16 cellular contexts compared by ENCODE assay signal in the genomic region with DNA sequence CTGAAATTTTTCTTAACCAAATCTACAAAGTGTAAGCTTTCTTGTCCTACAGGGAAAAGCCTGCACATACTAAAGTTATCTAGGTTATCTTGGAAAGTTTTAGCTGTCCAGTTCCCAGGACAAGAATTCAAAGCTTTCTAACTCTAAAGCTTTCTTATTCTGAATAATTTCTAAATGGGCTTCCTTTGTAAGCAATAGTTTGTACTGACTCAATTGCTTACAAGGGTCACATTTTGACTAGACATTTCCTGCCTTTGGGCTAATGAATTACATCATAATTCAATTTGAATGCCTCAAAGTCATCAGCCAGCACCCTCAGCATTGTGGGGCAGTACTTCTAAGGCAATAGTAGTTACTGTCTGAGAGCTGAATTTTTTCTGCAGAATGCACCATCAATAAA.
DNase-seq lines count a peak whose midpoint lies in the region; ATAC-seq and TF ChIP-seq lines count a peak whose summit lies in the region.
"Had no signal": no experiment of that assay in that cellular context is flagged by ENCODE, and none has a peak within 500 bp of the region (broad histone marks: within the 10 kb centered on the region; RNA-seq: fewer than 3 reads in every experiment).

No MANE protein-coding gene starts in this region.

- H3K9me3 ChIP-seq in tibial artery = no peaks in the 10 kb centered on the region
- H3K9me3 ChIP-seq: suprapubic skin had no signal

- H2AK5ac ChIP-seq in mesendoderm (ENCODE audit: low read length) = no peak overlapping the region

- H3K4ac ChIP-seq in mesendoderm (ENCODE audit: low read depth, low read length) = no peak overlapping the region

- peaks cover 0 to 63% (median 28%) of the 10 kb centered on the region in 4 donors for H3K4me1 ChIP-seq in tibial artery
- no peaks in the 10 kb centered on the region for H3K4me1 ChIP-seq in mesendoderm (ENCODE audit: control insufficient read depth, low read depth, low read length)

- peaks cover 6% of the 10 kb centered on the region for H3K36me3 Mint-ChIP-seq in mesothelial cell of epicardium
- H3K36me3 Mint-ChIP-seq: brain had no signal

- intact Hi-C loops in tibial artery (cut with DNase I; ENCODE audit: low total_unique reads) = no loop called here
- intact Hi-C loops in left colon (cut with DNase I, micrococcal nuclease) = no loop called here

- no peak overlapping the region for H2BK15ac ChIP-seq in mesendoderm (replicated peaks; ENCODE audit: low read depth)

- H3K4me3 Mint-ChIP-seq in mesothelial cell of epicardium = no peak overlapping the region
- H3K4me3 Mint-ChIP-seq: B cell; brain; naive B cell; T-helper 1 cell treated with Interleukin-12 subunit alpha and Interleukin-12 subunit beta and Interleukin-4 antibody, amounts not matched to agents 30 μg/mL and 1 μg/mL, for 36 hours had no signal

- H3K56ac ChIP-seq in mesendoderm (ENCODE audit: low read length) = no peak overlapping the region

- ATAC-seq in left colon = no peak
- ATAC-seq: left lung had no signal

- peaks cover 25% of the 10 kb centered on the region for H3K4me1 Mint-ChIP-seq in mesothelial cell of epicardium
- H3K4me1 Mint-ChIP-seq: B cell, brain, naive B cell had no signal

- peak; percentile 27 for DNase-seq in stimulated activated CD4-positive, alpha-beta T cell treated with anti-CD3 and anti-CD28 coated beads, Interleukin-15, amount 100 ng/mL, for 24 hours
- DNase-seq in stimulated activated CD4-positive, alpha-beta T cell treated with anti-CD3 and anti-CD28 coated beads, Interleukin-2, amount 100 ng/mL, for 48 hours = no peak
- peak; percentile 22 for DNase-seq in RPMI7951 (ENCODE audit: low read depth)
- DNase-seq in foreskin melanocyte = peak; percentile 83
- no peak for DNase-seq in tibial artery
- no peak for DNase-seq in mesendoderm
- no peak for DNase-seq in left colon
- DNase-seq in mesothelial cell of epicardium (ENCODE audit: low spot score in 2 of 2, unreplicated experiment in 2 of 2) = no peak
- DNase-seq: left lung, naive B cell, NCI-H1417 treated with DMSO at 0.1 percent for 48 hours had no signal

- no peak overlapping the region for H3K9ac ChIP-seq in mesendoderm (ENCODE audit: low read length)
- H3K9ac ChIP-seq: KMS-11 had no signal

- H3K4me2 ChIP-seq in mesendoderm (ENCODE audit: low read length) = no peak overlapping the region
- H3K4me2 ChIP-seq: KMS-11 had no signal

- H3K27me3 ChIP-seq in tibial artery (no peaks in the 10 kb centered on the region), mesendoderm (ENCODE audit: insufficient read depth, low read length, poor library complexity) (no peaks in the 10 kb centered on the region)
- H3K27me3 ChIP-seq: left lung, suprapubic skin had no signal

- no peak overlapping the region for H2BK5ac ChIP-seq in mesendoderm (ENCODE audit: low read length)

- H3K27me3 Mint-ChIP-seq in mesothelial cell of epicardium (ENCODE audit: low read depth) = no peaks in the 10 kb centered on the region
- H3K27me3 Mint-ChIP-seq: B cell, brain had no signal

- H3K18ac ChIP-seq in mesendoderm (ENCODE audit: low read length) = no peak overlapping the region

- no peaks in the 10 kb centered on the region for H3K36me3 ChIP-seq in tibial artery
- no peaks in the 10 kb centered on the region for H3K36me3 ChIP-seq in mesendoderm (ENCODE audit: control insufficient read depth, insufficient read depth, low read length)
- H3K36me3 ChIP-seq: left lung, suprapubic skin had no signal

- H4K5ac ChIP-seq in mesendoderm (ENCODE audit: low read length) = no peak overlapping the region

- H3K9me3 Mint-ChIP-seq in mesothelial cell of epicardium = peaks cover 32% of the 10 kb centered on the region

- no peak overlapping the region for H3K23ac ChIP-seq in mesendoderm (ENCODE audit: low read length)

- H3K27ac ChIP-seq in tibial artery (peak overlapping the region; percentile 67 to 84), mesendoderm (ENCODE audit: low read depth, low read length) (no peak overlapping the region)
- H3K27ac ChIP-seq: KMS-11, suprapubic skin had no signal

- H2BK120ac ChIP-seq in mesendoderm (ENCODE audit: low read depth, low read length) = no peak overlapping the region

- H4K8ac ChIP-seq in mesendoderm (ENCODE audit: low read depth, low read length) = no peak overlapping the region

- TF ChIP-seq CTCF in tibial artery (IDR thresholded peaks at IDR 0.05) (no peak), mesothelial cell of epicardium (IDR thresholded peaks at IDR 0.05; ENCODE audit: unreplicated experiment) (no peak)

- no peaks in the 10 kb centered on the region for H3K79me2 ChIP-seq in mesendoderm (ENCODE audit: control insufficient read depth, insufficient read depth, low read length)

- H3K4me3 ChIP-seq in tibial artery (no peak overlapping the region), mesendoderm (ENCODE audit: low read length) (no peak overlapping the region)
- H3K4me3 ChIP-seq: left lung, suprapubic skin had no signal

- no peak overlapping the region for H3K27ac Mint-ChIP-seq in mesothelial cell of epicardium
- H3K27ac Mint-ChIP-seq: B cell; brain; naive B cell; T-helper 1 cell treated with Interleukin-12 subunit alpha and Interleukin-12 subunit beta and Interleukin-4 antibody, amounts not matched to agents 30 μg/mL and 1 μg/mL, for 36 hours had no signal

- no peaks in the 10 kb centered on the region for H3K79me1 ChIP-seq in mesendoderm (ENCODE audit: low read length)

Comparison
In these comparisons a context has a peak if more than half of its experiments do, and no peak if none do; other contexts are left out.
1. DNase-seq: peak in stimulated activated CD4-positive, alpha-beta T cell treated with anti-CD3 and anti-CD28 coated beads, Interleukin-15, amount 100 ng/mL, for 24 hours (single experiment), RPMI7951 (single experiment) and foreskin melanocyte (single experiment); none in stimulated activated CD4-positive, alpha-beta T cell treated with anti-CD3 and anti-CD28 coated beads, Interleukin-2, amount 100 ng/mL, for 48 hours (0 of 2), tibial artery (0 of 2), mesendoderm (single experiment), left colon (0 of 2) and mesothelial cell of epicardium (0 of 2).